ENCODE assay signal across 11 cellular contexts in the genomic region with DNA sequence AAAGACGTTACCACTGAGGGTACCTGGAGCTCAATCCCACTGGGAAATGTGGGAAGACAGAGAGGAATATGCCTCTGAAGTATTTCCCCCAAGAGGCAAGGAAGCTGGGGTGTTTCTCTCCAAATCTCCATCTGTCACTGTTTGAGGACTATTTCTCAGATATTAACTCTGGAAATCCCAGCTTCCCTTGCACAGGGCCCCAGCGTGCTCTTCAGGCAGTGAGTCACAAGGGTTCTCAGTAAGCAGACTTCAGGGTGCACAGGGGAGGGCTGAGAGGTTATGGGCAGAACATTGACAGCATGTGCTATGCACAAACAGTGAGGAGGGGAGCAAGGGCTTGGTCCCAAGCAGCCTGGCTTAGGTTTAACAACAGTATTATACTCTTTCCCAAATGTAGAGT.
DNase-seq lines count a peak whose midpoint lies in the region; ATAC-seq and TF ChIP-seq lines count a peak whose summit lies in the region.
"Had no signal": no experiment of that assay in that cellular context is flagged by ENCODE, and none has a peak within 500 bp of the region (broad histone marks: within the 10 kb centered on the region; RNA-seq: fewer than 3 reads in every experiment).

No MANE protein-coding gene starts in this region.

- H3K9me3 ChIP-seq in mammary epithelial cell (replicated peaks; ENCODE audit: insufficient read depth, low read length): no peaks in the 10 kb centered on the region

- peak overlapping the region; percentile 27 for H3K9ac ChIP-seq in mammary epithelial cell (ENCODE audit: insufficient read depth, low read length)

- H3K4me3 ChIP-seq in NB4 (ENCODE audit: low read depth, low read length): no peak overlapping the region
- H3K4me3 ChIP-seq in mammary epithelial cell (replicated peaks in 1 of 3; ENCODE audit: insufficient read depth in 1 of 3, low read depth in 2 of 3, low read length in 3 of 3): no peak overlapping the region

- DNase-seq in NCI-H82 (lab: John Stamatoyannopoulos, UW): peak; percentile 1
- no peak for DNase-seq in NCI-H82 treated with DMSO at 0.1 percent for 48 hours (lab: John Stamatoyannopoulos, UW; ENCODE audit: unreplicated experiment)
- peak; percentile 42 for DNase-seq in NB4 (ENCODE audit: low read depth)
- peak; percentile 75 for DNase-seq in mammary epithelial cell
- peak; percentile 45 for DNase-seq in stimulated activated CD4-positive, alpha-beta T cell treated with anti-CD3 and anti-CD28 coated beads, Interleukin-4, amount 100 ng/mL, for 24 hours
- DNase-seq in H4 (ENCODE audit: low spot score): no peak
- DNase-seq in inferior parietal cortex (ENCODE audit: extremely low spot score): no peak
- DNase-seq: NCI-H345 had no signal

- no TSS peak for BruUV-seq in mammary epithelial cell (replicated peaks; lab: Mats Ljungman, UMichigan)

- no peaks in the 10 kb centered on the region for H3K36me3 ChIP-seq in mammary epithelial cell (ENCODE audit: insufficient read depth, low read length)

- peak overlapping the region; percentile 62 for H2AFZ ChIP-seq in mammary epithelial cell (ENCODE audit: low read depth, low read length)

- H3K27ac ChIP-seq in mammary epithelial cell (ENCODE audit: insufficient read depth, low read depth, low read length): peak overlapping the region; percentile 87
- H3K27ac ChIP-seq: VCaP had no signal

- peak overlapping the region; percentile 49 for H3K4me2 ChIP-seq in mammary epithelial cell (ENCODE audit: insufficient read depth, low read depth, low read length)

- peaks cover 19% of the 10 kb centered on the region for H3K4me1 ChIP-seq in mammary epithelial cell (ENCODE audit: insufficient read depth, low read length)

- no peaks in the 10 kb centered on the region for H4K20me1 ChIP-seq in mammary epithelial cell (ENCODE audit: insufficient read depth, low read length)

- H3K79me2 ChIP-seq in mammary epithelial cell (ENCODE audit: insufficient read depth, low read length): no peaks in the 10 kb centered on the region

- intact Hi-C loops in mammary epithelial cell (cut with micrococcal nuclease): loop anchor here (2.0 kb wide), 1 partner anchor 23 kb away; no protein-coding TSS in a partner anchor

- in situ Hi-C loops in mammary epithelial cell (cut with MboI; ENCODE audit: low sequenced_read_pairs in 2 of 2): no loop called here

- ATAC-seq in GM21515 (IDR thresholded peaks at IDR 0.05; ENCODE audit: unreplicated experiment): no peak
- ATAC-seq: left lobe of liver had no signal

- WGBS in mammary epithelial cell (ENCODE audit: low coverage, missing lambda C conversion rate): 92% methylated on average over 1 of the region's 2 CpGs

- TF ChIP-seq POLR2A in NB4 (IDR thresholded peaks at IDR 0.05; ENCODE audit: extremely low read depth, insufficient read length): no peak

- H3K27me3 ChIP-seq in mammary epithelial cell (ENCODE audit: insufficient read depth, low read length): no peaks in the 10 kb centered on the region

- dilution Hi-C loops in mammary epithelial cell (cut with HindIII; ENCODE audit: low sequenced_read_pairs): loop anchor here (5.0 kb wide), 1 partner anchor 116 kb away; a partner anchor contains a TSS

- TF ChIP-seq CTCF in NB4 (IDR thresholded peaks at IDR 0.05; ENCODE audit: low read depth, low read length) (no peak), mammary epithelial cell (conservative IDR thresholded peaks at IDR 0.05 in 1 of 2, IDR thresholded peaks at IDR 0.05 in 1 of 2; ENCODE audit: extremely low read depth in 1 of 2, insufficient read depth in 1 of 2, low read depth in 1 of 2, low read length in 2 of 2) (no peak)

- CTCF ChIA-PET in mammary epithelial cell (lab: Charles Lee; ENCODE audit: low non-redundant PET): no interaction called here

Comparison
In these comparisons a context has a peak if more than half of its experiments do, and no peak if none do; other contexts are left out.
1. DNase-seq: peak in NCI-H82 (single experiment), NB4 (single experiment), mammary epithelial cell (single experiment) and stimulated activated CD4-positive, alpha-beta T cell treated with anti-CD3 and anti-CD28 coated beads, Interleukin-4, amount 100 ng/mL, for 24 hours (single experiment); none in NCI-H82 treated with DMSO at 0.1 percent for 48 hours (single experiment), H4 (single experiment) and inferior parietal cortex (single experiment).